16 cellular contexts compared by ENCODE assay signal in genomic region chr14:95437715-95438114, GRCh38.
DNase-seq lines count a peak whose midpoint lies in the region; ATAC-seq and TF ChIP-seq lines count a peak whose summit lies in the region.
"Had no signal": no experiment of that assay in that cellular context is flagged by ENCODE, and none has a peak within 500 bp of the region (broad histone marks: within the 10 kb centered on the region; RNA-seq: fewer than 3 reads in every experiment).

No MANE protein-coding gene starts in this region.

- no peak overlapping the region for H2BK120ac ChIP-seq in neuronal stem cell (ENCODE audit: low read depth, low read length)

- peak overlapping the region; percentile 47; the same call in 1 of the 2 replicates for H3K27ac ChIP-seq in MM.1S (ENCODE audit: low read length)
- H3K27ac ChIP-seq in neuronal stem cell (replicated peaks; ENCODE audit: low read length) = no peak overlapping the region
- H3K27ac ChIP-seq in PC-9 = no peak overlapping the region
- H3K27ac ChIP-seq: GM23248, HL-60 had no signal

- H3K18ac ChIP-seq in neuronal stem cell (ENCODE audit: low read length) = no peak overlapping the region

- no peak overlapping the region for H2BK12ac ChIP-seq in neuronal stem cell (ENCODE audit: low read length)

- no peak for DNase-seq in activated T-cell treated with anti-CD3 and anti-CD28 coated beads, Interleukin-2, amount 50 U/mL, for 72 hours
- no peak for DNase-seq in activated T-cell treated with anti-CD3 and anti-CD28 coated beads, Interleukin-2, amount 50 U/mL, for 4 hours
- peak; percentile 47 for DNase-seq in MM.1S
- DNase-seq in activated B cell treated with CpG ODN at 0.5 μM for 24 hours = no peak
- DNase-seq in neuronal stem cell (ENCODE audit: low spot score) = no peak
- no peak for DNase-seq in DMS153 (lab: John Stamatoyannopoulos, UW)
- no peak for DNase-seq in PC-9
- DNase-seq: ACHN; BE2C; Caco-2; CD8-positive, alpha-beta memory T cell; DMS53; GM23248 had no signal

- intact Hi-C loops in activated B cell treated with CpG ODN at 0.5 μM for 24 hours (cut with micrococcal nuclease) (loop anchor here (10.0 kb wide), 1 partner anchor 313 kb away; no protein-coding TSS in a partner anchor), PC-9 (cut with micrococcal nuclease; ENCODE audit: unreplicated experiment) (no loop called here)

- CTCF ChIA-PET in activated B cell treated with CpG ODN at 0.5 μM for 24 hours (lab: Charles Lee) = interaction anchor here (1.4 to 2.1 kb wide), 3 partner anchors 11 to 556 kb away, joined by 3 to 12 read pairs (median 10); no protein-coding TSS in a partner anchor
- CTCF ChIA-PET in PC-9 (lab: Charles Lee) = no interaction called here

- no peaks in the 10 kb centered on the region for H3K9me3 Mint-ChIP-seq in activated T-cell treated with anti-CD3 and anti-CD28 coated beads, Interleukin-2, amount 50 U/mL, for 72 hours
- no peaks in the 10 kb centered on the region for H3K9me3 Mint-ChIP-seq in activated T-cell treated with anti-CD3 and anti-CD28 coated beads, Interleukin-2, amount 50 U/mL, for 4 hours
- H3K9me3 Mint-ChIP-seq in activated B cell treated with CpG ODN at 0.5 μM for 24 hours = peaks cover 3% of the 10 kb centered on the region
- H3K9me3 Mint-ChIP-seq in stimulated activated memory B cell treated with anti-CD40 and anti-IgM and Interleukin-4, amounts not matched to agents 10 μg/mL and 1 μg/mL and 100 μg/mL, for 72 hours = peaks cover 7% of the 10 kb centered on the region
- H3K9me3 Mint-ChIP-seq: CD8-positive, alpha-beta memory T cell had no signal

- H4K20me1 ChIP-seq in MM.1S (ENCODE audit: insufficient read depth, low read length) = no peaks in the 10 kb centered on the region
- no peaks in the 10 kb centered on the region for H4K20me1 ChIP-seq in PC-9 (ENCODE audit: insufficient read depth)

- no peak overlapping the region for H3K14ac ChIP-seq in neuronal stem cell (ENCODE audit: low read length)

- no peaks in the 10 kb centered on the region for H3K27me3 Mint-ChIP-seq in activated T-cell treated with anti-CD3 and anti-CD28 coated beads, Interleukin-2, amount 50 U/mL, for 72 hours (ENCODE audit: low read depth)
- no peaks in the 10 kb centered on the region for H3K27me3 Mint-ChIP-seq in activated T-cell treated with anti-CD3 and anti-CD28 coated beads, Interleukin-2, amount 50 U/mL, for 4 hours (ENCODE audit: low read depth)
- no peaks in the 10 kb centered on the region for H3K27me3 Mint-ChIP-seq in activated B cell treated with CpG ODN at 0.5 μM for 24 hours
- no peaks in the 10 kb centered on the region for H3K27me3 Mint-ChIP-seq in stimulated activated memory B cell treated with anti-CD40 and anti-IgM and Interleukin-4, amounts not matched to agents 10 μg/mL and 1 μg/mL and 100 μg/mL, for 72 hours
- H3K27me3 Mint-ChIP-seq: CD8-positive, alpha-beta memory T cell had no signal

- H3K79me2 ChIP-seq in MM.1S (ENCODE audit: low read length) (peaks cover 6% of the 10 kb centered on the region; the same call in 1 of the 2 replicates), PC-9 (ENCODE audit: low read depth) (no peaks in the 10 kb centered on the region)

- H3K23ac ChIP-seq in neuronal stem cell (ENCODE audit: low read depth, low read length, poor library complexity) = no peak overlapping the region

- H3K4me2 ChIP-seq in MM.1S (ENCODE audit: low read depth, low read length) (no peak overlapping the region), neuronal stem cell (ENCODE audit: insufficient read depth, low read length, poor library complexity, severe bottlenecking) (no peak overlapping the region), PC-9 (no peak overlapping the region)

- H2BK5ac ChIP-seq in neuronal stem cell (ENCODE audit: low read length) = no peak overlapping the region

- H3K4ac ChIP-seq in neuronal stem cell (ENCODE audit: low read length) = no peak overlapping the region

- H3K9me2 ChIP-seq in MM.1S (replicated peaks; ENCODE audit: insufficient read depth, low read length) = no peaks in the 10 kb centered on the region
- no peaks in the 10 kb centered on the region for H3K9me2 ChIP-seq in PC-9 (ENCODE audit: insufficient read depth)

- H3K4me1 ChIP-seq in MM.1S (ENCODE audit: low read length) (peaks cover 21% of the 10 kb centered on the region), neuronal stem cell (ENCODE audit: control insufficient read depth in 2 of 2, insufficient read depth in 1 of 2, low read depth in 1 of 2, low read length in 2 of 2) (peaks cover 0 to 2% of the 10 kb centered on the region in 2 donors), PC-9 (replicated peaks; ENCODE audit: insufficient read depth) (no peaks in the 10 kb centered on the region)

- peak overlapping the region; percentile 70 for H3K27ac Mint-ChIP-seq in activated T-cell treated with anti-CD3 and anti-CD28 coated beads, Interleukin-2, amount 50 U/mL, for 72 hours
- peak overlapping the region; percentile 20 for H3K27ac Mint-ChIP-seq in activated B cell treated with CpG ODN at 0.5 μM for 24 hours
- peak overlapping the region; percentile 14 for H3K27ac Mint-ChIP-seq in stimulated activated memory B cell treated with anti-CD40 and anti-IgM and Interleukin-4, amounts not matched to agents 10 μg/mL and 1 μg/mL and 100 μg/mL, for 72 hours

- POLR2A ChIA-PET in activated B cell treated with CpG ODN at 0.5 μM for 24 hours (lab: Charles Lee) = interaction anchor here (0.6 to 1.0 kb wide), 2 partner anchors 11 to 97 kb away, joined by 3 to 5 read pairs; partner anchors contain the start of gene GLRX5
- POLR2A ChIA-PET in PC-9 (lab: Charles Lee; ENCODE audit: unreplicated experiment) = no interaction called here

- H2AFZ ChIP-seq in MM.1S (ENCODE audit: low read length) (no peak overlapping the region), neuronal stem cell (ENCODE audit: low read length) (no peak overlapping the region), PC-9 (no peak overlapping the region)
- H2AFZ ChIP-seq: GM23248 had no signal

- H3K9me3 ChIP-seq in MM.1S (replicated peaks; ENCODE audit: insufficient read depth, low read length) (no peaks in the 10 kb centered on the region), neuronal stem cell (replicated peaks in 1 of 2; ENCODE audit: control insufficient read depth in 2 of 2, insufficient read depth in 1 of 2, low read depth in 1 of 2, low read length in 2 of 2) (no peaks in the 10 kb centered on the region), PC-9 (ENCODE audit: insufficient read depth, low read depth) (no peaks in the 10 kb centered on the region)
- H3K9me3 ChIP-seq: BE2C, Caco-2 had no signal

- peaks cover 9 to 30% of the 10 kb centered on the region in 2 donors for H3K36me3 Mint-ChIP-seq in activated T-cell treated with anti-CD3 and anti-CD28 coated beads, Interleukin-2, amount 50 U/mL, for 72 hours (ENCODE audit: insufficient read depth in 2 of 2)
- peaks cover 26% of the 10 kb centered on the region for H3K36me3 Mint-ChIP-seq in activated T-cell treated with anti-CD3 and anti-CD28 coated beads, Interleukin-2, amount 50 U/mL, for 4 hours (ENCODE audit: insufficient read depth)
- peaks cover 89% of the 10 kb centered on the region for H3K36me3 Mint-ChIP-seq in activated B cell treated with CpG ODN at 0.5 μM for 24 hours (ENCODE audit: low read depth)
- peaks cover 70% of the 10 kb centered on the region for H3K36me3 Mint-ChIP-seq in stimulated activated memory B cell treated with anti-CD40 and anti-IgM and Interleukin-4, amounts not matched to agents 10 μg/mL and 1 μg/mL and 100 μg/mL, for 72 hours

- H3F3A ChIP-seq in MM.1S (ENCODE audit: insufficient read depth, low read length) (no peaks in the 10 kb centered on the region), PC-9 (ENCODE audit: insufficient read depth, low read depth) (no peaks in the 10 kb centered on the region)

- no peak for ATAC-seq in activated T-cell treated with anti-CD3 and anti-CD28 coated beads, Interleukin-2, amount 50 U/mL, for 72 hours (replicated peaks in 1 of 2)
- no peak for ATAC-seq in activated T-cell treated with anti-CD3 and anti-CD28 coated beads, Interleukin-2, amount 50 U/mL, for 4 hours
- no peak for ATAC-seq in activated B cell treated with CpG ODN at 0.5 μM for 24 hours (ENCODE audit: low read depth)
- ATAC-seq in stimulated activated memory B cell treated with anti-CD40 and anti-IgM and Interleukin-4, amounts not matched to agents 10 μg/mL and 1 μg/mL and 100 μg/mL, for 72 hours = no peak
- ATAC-seq: HCT116 had no signal

- H4K8ac ChIP-seq in neuronal stem cell (ENCODE audit: low read depth, low read length) = no peak overlapping the region

- WGBS in neuronal stem cell (ENCODE audit: extremely low coverage in 2 of 2, insufficient read length in 2 of 2, insufficient replicate concordance in 1 of 2), 2 donors = no CpG with 5 or more reads among the region's 5 CpGs

- no peak for TF ChIP-seq CTCF in MM.1S (IDR thresholded peaks at IDR 0.05; ENCODE audit: low read length)
- TF ChIP-seq CTCF in activated B cell treated with CpG ODN at 0.5 μM for 24 hours (IDR thresholded peaks at IDR 0.05) = no peak
- no peak for TF ChIP-seq CTCF in PC-9 (conservative IDR thresholded peaks at IDR 0.05)

- H3K4me3 ChIP-seq in MM.1S (ENCODE audit: low read length) = no peak overlapping the region
- no peak overlapping the region for H3K4me3 ChIP-seq in neuronal stem cell (ENCODE audit: low read length in 2 of 2)
- H3K4me3 ChIP-seq in PC-9 = no peak overlapping the region
- H3K4me3 ChIP-seq: GM23248 had no signal

- H3K9ac ChIP-seq in MM.1S (ENCODE audit: low read length) = no peak overlapping the region
- no peak overlapping the region for H3K9ac ChIP-seq in neuronal stem cell (ENCODE audit: low read depth, low read length, poor library complexity)
- H3K9ac ChIP-seq: GM23248 had no signal

- no peaks in the 10 kb centered on the region for H3K79me1 ChIP-seq in neuronal stem cell (ENCODE audit: low read depth, low read length)

- H3K4me1 Mint-ChIP-seq in activated T-cell treated with anti-CD3 and anti-CD28 coated beads, Interleukin-2, amount 50 U/mL, for 72 hours (ENCODE audit: low read depth) = peaks cover 2% of the 10 kb centered on the region
- H3K4me1 Mint-ChIP-seq in activated T-cell treated with anti-CD3 and anti-CD28 coated beads, Interleukin-2, amount 50 U/mL, for 4 hours (ENCODE audit: low read depth) = peaks cover 2% of the 10 kb centered on the region
- peaks cover 34% of the 10 kb centered on the region for H3K4me1 Mint-ChIP-seq in activated B cell treated with CpG ODN at 0.5 μM for 24 hours
- peaks cover 14% of the 10 kb centered on the region for H3K4me1 Mint-ChIP-seq in stimulated activated memory B cell treated with anti-CD40 and anti-IgM and Interleukin-4, amounts not matched to agents 10 μg/mL and 1 μg/mL and 100 μg/mL, for 72 hours

- no peak overlapping the region for H4K91ac ChIP-seq in neuronal stem cell (ENCODE audit: low read depth, low read length, poor library complexity)

- no peak overlapping the region for H2BK15ac ChIP-seq in neuronal stem cell (ENCODE audit: low read length)

- H3K27me3 ChIP-seq in MM.1S (replicated peaks; ENCODE audit: insufficient read depth, low read length) = no peaks in the 10 kb centered on the region
- H3K27me3 ChIP-seq in neuronal stem cell (ENCODE audit: control insufficient read depth in 3 of 3, insufficient read depth in 3 of 3, low read depth in 1 of 3, low read length in 3 of 3) = no peaks in the 10 kb centered on the region
- no peaks in the 10 kb centered on the region for H3K27me3 ChIP-seq in PC-9 (ENCODE audit: insufficient read depth, low read depth)
- H3K27me3 ChIP-seq: BE2C had no signal

- H3K36me3 ChIP-seq in MM.1S (replicated peaks; ENCODE audit: insufficient read depth, low read length) (no peaks in the 10 kb centered on the region; the same call in 1 of the 2 replicates), neuronal stem cell (replicated peaks in 1 of 2; ENCODE audit: control insufficient read depth in 2 of 2, insufficient read depth in 2 of 2, low read length in 2 of 2) (no peaks in the 10 kb centered on the region), PC-9 (ENCODE audit: low read depth) (no peaks in the 10 kb centered on the region)
- H3K36me3 ChIP-seq: BE2C had no signal

- no TSS peak for BruUV-seq in PC-9 (replicated peaks; lab: Mats Ljungman, UMichigan)

- H2AK5ac ChIP-seq in neuronal stem cell (ENCODE audit: low read depth, low read length) = no peak overlapping the region

- no peak overlapping the region for H3K4me3 Mint-ChIP-seq in activated T-cell treated with anti-CD3 and anti-CD28 coated beads, Interleukin-2, amount 50 U/mL, for 72 hours
- H3K4me3 Mint-ChIP-seq in activated T-cell treated with anti-CD3 and anti-CD28 coated beads, Interleukin-2, amount 50 U/mL, for 4 hours = no peak overlapping the region
- H3K4me3 Mint-ChIP-seq in activated B cell treated with CpG ODN at 0.5 μM for 24 hours = no peak overlapping the region
- no peak overlapping the region for H3K4me3 Mint-ChIP-seq in stimulated activated memory B cell treated with anti-CD40 and anti-IgM and Interleukin-4, amounts not matched to agents 10 μg/mL and 1 μg/mL and 100 μg/mL, for 72 hours
- H3K4me3 Mint-ChIP-seq: CD8-positive, alpha-beta memory T cell had no signal

Comparison
In these comparisons a context has a peak if more than half of its experiments do, and no peak if none do; other contexts are left out.
1. H3K27ac Mint-ChIP-seq: peak in every context shown above with its lines; median percentile 70 in activated T-cell treated with anti-CD3 and anti-CD28 coated beads, Interleukin-2, amount 50 U/mL, for 72 hours; 20 in activated B cell treated with CpG ODN at 0.5 μM for 24 hours; 14 in stimulated activated memory B cell treated with anti-CD40 and anti-IgM and Interleukin-4, amounts not matched to agents 10 μg/mL and 1 μg/mL and 100 μg/mL, for 72 hours.